ENCODE assay signal across 9 cellular contexts in the genomic region with DNA sequence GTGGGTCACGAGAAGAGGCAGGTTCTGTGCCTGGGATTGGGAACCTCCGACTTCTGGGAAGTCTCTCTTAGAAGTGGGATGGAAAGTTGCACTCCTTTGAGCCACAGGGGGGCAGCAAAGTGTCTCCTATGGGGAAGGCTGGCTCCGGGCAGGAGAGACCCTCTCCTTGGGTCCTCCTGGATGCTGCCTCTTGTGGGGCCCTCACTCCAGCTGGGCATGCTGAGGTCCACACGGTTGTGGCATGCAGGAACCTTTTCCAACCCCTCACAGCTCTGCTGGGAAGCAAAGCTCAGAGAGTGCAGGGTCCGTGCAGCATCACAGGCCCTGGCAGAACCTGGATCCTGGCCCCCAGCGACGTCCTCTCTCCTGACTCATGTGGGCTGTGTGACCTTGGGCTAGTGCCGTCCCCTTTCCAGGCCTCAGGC. TPM values are rescaled to one million over a fixed set of nuclear protein-coding genes. Genes with fewer than 3 reads are reported as not detected.
DNase-seq lines count a peak whose midpoint lies in the region; ATAC-seq and TF ChIP-seq lines count a peak whose summit lies in the region.
"Had no signal": no experiment of that assay in that cellular context is flagged by ENCODE, and none has a peak within 500 bp of the region (broad histone marks: within the 10 kb centered on the region; RNA-seq: fewer than 3 reads in every experiment).

No MANE protein-coding gene starts in this region.

- no peak overlapping the region for H3K4me2 ChIP-seq in DOHH2 (ENCODE audit: low read length)
- no peak overlapping the region for H3K4me2 ChIP-seq in Karpas-422 (ENCODE audit: low read depth, low read length, poor library complexity, severe bottlenecking)

- H2AFZ ChIP-seq in Karpas-422 (ENCODE audit: low read length), result no peak overlapping the region

- H3K9ac ChIP-seq in Karpas-422 (ENCODE audit: low read length), result no peak overlapping the region

- H3K27ac ChIP-seq in DOHH2 (ENCODE audit: low read depth, low read length) (no peak overlapping the region), Karpas-422 (ENCODE audit: low read length) (no peak overlapping the region), tibial artery (no peak overlapping the region), vagina (no peak overlapping the region)

- H4K20me1 ChIP-seq in DOHH2 (ENCODE audit: control insufficient read depth, insufficient read depth, low read depth, low read length), result no peaks in the 10 kb centered on the region
- H4K20me1 ChIP-seq in Karpas-422 (ENCODE audit: insufficient read depth, low read depth, low read length), result no peaks in the 10 kb centered on the region; the same call in 1 of the 2 replicates

- DNase-seq in Karpas-422, result peak; percentile 65
- DNase-seq in SW480 (ENCODE audit: low spot score), result peak; percentile 43
- DNase-seq in left ventricle myocardium superior, result peak; percentile 47
- DNase-seq in tibial artery, result no peak
- no peak for DNase-seq in stimulated activated effector memory CD8-positive, alpha-beta T cell treated with anti-CD3 and anti-CD28 coated beads, Interleukin-12 subunit alpha, Interleukin-12 subunit beta, amount 100 ng/mL, for 72 hours (ENCODE audit: low spot score in 2 of 2)
- DNase-seq in vagina (ENCODE audit: extremely low spot score in 2 of 2), result no peak
- DNase-seq in activated CD4-positive, alpha-beta T cell treated with anti-CD3 and anti-CD28 coated beads, Interleukin-2, amount 10 ng/mL, durations not matched to agents 7 days and 5 days, result no peak

- H3F3A ChIP-seq in DOHH2 (ENCODE audit: control insufficient read depth, insufficient read depth), result no peaks in the 10 kb centered on the region

- H3K9me3 ChIP-seq in DOHH2 (ENCODE audit: control insufficient read depth, insufficient read depth, low read length) (no peaks in the 10 kb centered on the region), Karpas-422 (ENCODE audit: low read length) (no peaks in the 10 kb centered on the region), tibial artery (no peaks in the 10 kb centered on the region), vagina (no peaks in the 10 kb centered on the region)

- no peak overlapping the region for H3K27ac Mint-ChIP-seq in stimulated activated effector memory CD8-positive, alpha-beta T cell treated with anti-CD3 and anti-CD28 coated beads, Interleukin-12 subunit alpha, Interleukin-12 subunit beta, amount 100 ng/mL, for 72 hours
- no peak overlapping the region for H3K27ac Mint-ChIP-seq in activated CD4-positive, alpha-beta T cell treated with anti-CD3 and anti-CD28 coated beads, Interleukin-2, amount 10 ng/mL, durations not matched to agents 7 days and 5 days

- H3K79me2 ChIP-seq in DOHH2 (ENCODE audit: control insufficient read depth, low read length) (no peaks in the 10 kb centered on the region), Karpas-422 (ENCODE audit: low read length) (no peaks in the 10 kb centered on the region)

- CTCF ChIA-PET in activated CD4-positive, alpha-beta T cell treated with anti-CD3 and anti-CD28 coated beads, Interleukin-2, amount 10 ng/mL, durations not matched to agents 7 days and 5 days (lab: Charles Lee), result no interaction called here

- H3K4me3 Mint-ChIP-seq in stimulated activated effector memory CD8-positive, alpha-beta T cell treated with anti-CD3 and anti-CD28 coated beads, Interleukin-12 subunit alpha, Interleukin-12 subunit beta, amount 100 ng/mL, for 72 hours, result no peak overlapping the region
- no peak overlapping the region for H3K4me3 Mint-ChIP-seq in activated CD4-positive, alpha-beta T cell treated with anti-CD3 and anti-CD28 coated beads, Interleukin-2, amount 10 ng/mL, durations not matched to agents 7 days and 5 days

- H3K36me3 ChIP-seq in DOHH2 (ENCODE audit: control insufficient read depth, low read length) (no peaks in the 10 kb centered on the region), Karpas-422 (ENCODE audit: insufficient read depth, low read length) (no peaks in the 10 kb centered on the region), tibial artery (no peaks in the 10 kb centered on the region), vagina (no peaks in the 10 kb centered on the region)

- POLR2A ChIA-PET in activated CD4-positive, alpha-beta T cell treated with anti-CD3 and anti-CD28 coated beads, Interleukin-2, amount 10 ng/mL, durations not matched to agents 7 days and 5 days (lab: Charles Lee), result no interaction called here

- H3K9me3 Mint-ChIP-seq in stimulated activated effector memory CD8-positive, alpha-beta T cell treated with anti-CD3 and anti-CD28 coated beads, Interleukin-12 subunit alpha, Interleukin-12 subunit beta, amount 100 ng/mL, for 72 hours, result no peaks in the 10 kb centered on the region
- no peaks in the 10 kb centered on the region for H3K9me3 Mint-ChIP-seq in activated CD4-positive, alpha-beta T cell treated with anti-CD3 and anti-CD28 coated beads, Interleukin-2, amount 10 ng/mL, durations not matched to agents 7 days and 5 days

- intact Hi-C loops in left ventricle myocardium superior (cut with micrococcal nuclease), result no loop called here
- intact Hi-C loops in tibial artery (cut with DNase I; ENCODE audit: low total_unique reads), result no loop called here
- intact Hi-C loops in vagina (cut with DNase I), result no loop called here

- no peak overlapping the region for H3K4me3 ChIP-seq in DOHH2 (ENCODE audit: low read length)
- H3K4me3 ChIP-seq in Karpas-422 (ENCODE audit: low read length), result no peak overlapping the region
- H3K4me3 ChIP-seq in tibial artery, result no peak overlapping the region
- no peak overlapping the region for H3K4me3 ChIP-seq in vagina

- H3K4me1 ChIP-seq in DOHH2 (ENCODE audit: control insufficient read depth, low read length), result no peaks in the 10 kb centered on the region
- no peaks in the 10 kb centered on the region for H3K4me1 ChIP-seq in Karpas-422 (ENCODE audit: low read length)
- H3K4me1 ChIP-seq in tibial artery, result no peaks in the 10 kb centered on the region
- no peaks in the 10 kb centered on the region for H3K4me1 ChIP-seq in vagina

- H3K27me3 Mint-ChIP-seq in activated CD4-positive, alpha-beta T cell treated with anti-CD3 and anti-CD28 coated beads, Interleukin-2, amount 10 ng/mL, durations not matched to agents 7 days and 5 days, result no peaks in the 10 kb centered on the region

- no peaks in the 10 kb centered on the region for H3K9me2 ChIP-seq in DOHH2 (replicated peaks; ENCODE audit: control insufficient read depth, low read length)
- H3K9me2 ChIP-seq in Karpas-422 (replicated peaks; ENCODE audit: insufficient read depth, low read length), result no peaks in the 10 kb centered on the region

- peaks cover 17% of the 10 kb centered on the region for H3K27me3 ChIP-seq in DOHH2 (ENCODE audit: control insufficient read depth, low read length)
- H3K27me3 ChIP-seq in Karpas-422 (ENCODE audit: low read length), result no peaks in the 10 kb centered on the region; the same call in 1 of the 2 replicates
- peaks cover 0 to 27% of the 10 kb centered on the region in 2 donors for H3K27me3 ChIP-seq in tibial artery
- H3K27me3 ChIP-seq in vagina, result no peaks in the 10 kb centered on the region

- TF ChIP-seq CTCF in DOHH2 (IDR thresholded peaks at IDR 0.05; ENCODE audit: low read depth, low read length, poor library complexity, severe bottlenecking) (peak; percentile 89), tibial artery (IDR thresholded peaks at IDR 0.05) (peak; percentile 15 to 41), vagina (IDR thresholded peaks at IDR 0.05) (peak in 1 of 3 experiments; percentile 33)

- peak; percentile 47 for ATAC-seq in left ventricle myocardium superior
- ATAC-seq in stimulated activated effector memory CD8-positive, alpha-beta T cell treated with anti-CD3 and anti-CD28 coated beads, Interleukin-12 subunit alpha, Interleukin-12 subunit beta, amount 100 ng/mL, for 72 hours, result no peak

- no peak for TF ChIP-seq POLR2A in vagina (IDR thresholded peaks at IDR 0.05)

- H3K4me1 Mint-ChIP-seq in stimulated activated effector memory CD8-positive, alpha-beta T cell treated with anti-CD3 and anti-CD28 coated beads, Interleukin-12 subunit alpha, Interleukin-12 subunit beta, amount 100 ng/mL, for 72 hours, result no peaks in the 10 kb centered on the region
- no peaks in the 10 kb centered on the region for H3K4me1 Mint-ChIP-seq in activated CD4-positive, alpha-beta T cell treated with anti-CD3 and anti-CD28 coated beads, Interleukin-2, amount 10 ng/mL, durations not matched to agents 7 days and 5 days

- no peaks in the 10 kb centered on the region for H3K36me3 Mint-ChIP-seq in stimulated activated effector memory CD8-positive, alpha-beta T cell treated with anti-CD3 and anti-CD28 coated beads, Interleukin-12 subunit alpha, Interleukin-12 subunit beta, amount 100 ng/mL, for 72 hours
- no peaks in the 10 kb centered on the region for H3K36me3 Mint-ChIP-seq in activated CD4-positive, alpha-beta T cell treated with anti-CD3 and anti-CD28 coated beads, Interleukin-2, amount 10 ng/mL, durations not matched to agents 7 days and 5 days (ENCODE audit: low read depth)

RNA-seq across cellular contexts. Expression of gene SDSL, which starts 17.4 kb away (rescaled TPM):
- not detected in 2 replicates for total RNA-seq in Karpas-422 (2014; rRNA removed; shearing (Covaris generic); ENCODE audit: low replicate concordance)
- total RNA-seq in left ventricle myocardium superior, result 7.6 TPM
- total RNA-seq in vagina, result not detected
- total RNA-seq in activated CD4-positive, alpha-beta T cell treated with anti-CD3 and anti-CD28 coated beads, Interleukin-2, amount 10 ng/mL, durations not matched to agents 7 days and 5 days, result 1 to 10 TPM; 3.6 to 4.5 TPM

RNA-seq across cellular contexts. Expression of gene LHX5, which starts 32.1 kb away (rescaled TPM):
- not detected in 2 replicates for total RNA-seq in Karpas-422 (2014; rRNA removed; shearing (Covaris generic); ENCODE audit: low replicate concordance)
- total RNA-seq in left ventricle myocardium superior (not detected), vagina (not detected)
- not detected for total RNA-seq in activated CD4-positive, alpha-beta T cell treated with anti-CD3 and anti-CD28 coated beads, Interleukin-2, amount 10 ng/mL, durations not matched to agents 7 days and 5 days
- total RNA-seq: T-helper 1 cell treated with Interleukin-12 subunit alpha and Interleukin-12 subunit beta and Interleukin-4 antibody, amounts not matched to agents 30 ng/mL and 1 ng/mL, for 36 hours had no signal

RNA-seq across cellular contexts. Expression of gene SDS, which starts 35.9 kb away (rescaled TPM):
- total RNA-seq in Karpas-422 (2014; rRNA removed; shearing (Covaris generic); ENCODE audit: low replicate concordance), result not detected in 2 replicates
- total RNA-seq in left ventricle myocardium superior (not detected), vagina (not detected)
- not detected for total RNA-seq in activated CD4-positive, alpha-beta T cell treated with anti-CD3 and anti-CD28 coated beads, Interleukin-2, amount 10 ng/mL, durations not matched to agents 7 days and 5 days
- total RNA-seq: T-helper 1 cell treated with Interleukin-12 subunit alpha and Interleukin-12 subunit beta and Interleukin-4 antibody, amounts not matched to agents 30 ng/mL and 1 ng/mL, for 36 hours had no signal

Comparison
In these comparisons a context has a peak if more than half of its experiments do, and no peak if none do; other contexts are left out.
1. DNase-seq: peak in Karpas-422 (single experiment), SW480 (single experiment) and left ventricle myocardium superior (single experiment); none in tibial artery (0 of 2), stimulated activated effector memory CD8-positive, alpha-beta T cell treated with anti-CD3 and anti-CD28 coated beads, Interleukin-12 subunit alpha, Interleukin-12 subunit beta, amount 100 ng/mL, for 72 hours (0 of 2), vagina (0 of 2) and activated CD4-positive, alpha-beta T cell treated with anti-CD3 and anti-CD28 coated beads, Interleukin-2, amount 10 ng/mL, durations not matched to agents 7 days and 5 days (single experiment).